23 cellular contexts compared by ENCODE assay signal in genomic region chr19:48672994-48673393, GRCh38. TPM values are rescaled to one million over a fixed set of nuclear protein-coding genes. Genes with fewer than 3 reads are reported as not detected.
A peak's percentile ranks its signal among the peaks of the same experiment; 100 is the strongest.
DNase-seq lines count a peak whose midpoint lies in the region; FAIRE-seq and TF ChIP-seq lines count a peak whose summit lies in the region.
"Had no signal": no experiment of that assay in that cellular context is flagged by ENCODE, and none has a peak within 500 bp of the region (broad histone marks: within the 10 kb centered on the region; RNA-seq: fewer than 3 reads in every experiment).

Gene NTN5, minus strand, starts transcription at chr19:48673017. Its CDS starts 2,031 bp downstream, at chr19:48670986.

- no TSS peak for BruUV-seq in Calu3 (replicated peaks; lab: Mats Ljungman, UMichigan)

- H3K4me1 ChIP-seq in HUES6 (ENCODE audit: control insufficient read depth, insufficient read depth, low read length): peaks cover 32% of the 10 kb centered on the region
- peaks cover 2 to 23% (median 19%) of the 10 kb centered on the region in 4 experiments for H3K4me1 ChIP-seq in H1 (replicated peaks in 1 of 4; ENCODE audit: control insufficient read depth in 3 of 4, insufficient read depth in 4 of 4, low read length in 3 of 4)
- no peaks in the 10 kb centered on the region for H3K4me1 ChIP-seq in mesendoderm (ENCODE audit: control insufficient read depth, low read depth, low read length)
- peaks cover 0 to 9% of the 10 kb centered on the region in 2 donors for H3K4me1 ChIP-seq in adrenal gland (replicated peaks in 1 of 2)
- no peaks in the 10 kb centered on the region for H3K4me1 ChIP-seq in colonic mucosa

- H2BK5ac ChIP-seq in H1 (ENCODE audit: low read depth, low read length) (peak within 1 kb of the TSS; percentile 91; the same call in 1 of the 2 replicates), mesendoderm (ENCODE audit: low read length) (no peak within 1 kb of the TSS)

- H3K4me3 ChIP-seq in HUES6 (ENCODE audit: low read depth, low read length): peak within 1 kb of the TSS; percentile 28
- H3K4me3 ChIP-seq in H1 (ENCODE audit: extremely low read depth in 1 of 4, insufficient read depth in 2 of 4, low read depth in 3 of 4, low read length in 4 of 4): peak within 1 kb of the TSS in 1 of 4 experiments; percentile 15; a peak in 1 of 8 replicates
- H3K4me3 ChIP-seq in mesendoderm (ENCODE audit: low read length): no peak within 1 kb of the TSS
- H3K4me3 ChIP-seq in adrenal gland: no peak within 1 kb of the TSS
- H3K4me3 ChIP-seq in colonic mucosa: no peak within 1 kb of the TSS
- H3K4me3 ChIP-seq: K562, PC-9 had no signal

- H4K20me1 ChIP-seq in H1 (replicated peaks in 1 of 2; ENCODE audit: control insufficient read depth in 1 of 2, insufficient read depth in 2 of 2, low read length in 2 of 2): peaks cover 0 to 4% of the 10 kb centered on the region in 2 experiments

- H4K91ac ChIP-seq in H1 (replicated peaks; ENCODE audit: insufficient read length, low read length): peak within 1 kb of the TSS; percentile 91

- peak within 1 kb of the TSS; percentile 73; the same call in 1 of the 2 replicates for H2AFZ ChIP-seq in H1 (ENCODE audit: low read length)
- H2AFZ ChIP-seq: PC-9 had no signal

- H3K36me3 ChIP-seq in HUES6 (ENCODE audit: control insufficient read depth, insufficient read depth, low read length) (no peaks in the 10 kb centered on the region), H1 (ENCODE audit: control insufficient read depth in 2 of 4, insufficient read depth in 4 of 4, low read length in 3 of 4) (no peaks in the 10 kb centered on the region), mesendoderm (ENCODE audit: control insufficient read depth, insufficient read depth, low read length) (no peaks in the 10 kb centered on the region), adrenal gland (replicated peaks in 1 of 2) (no peaks in the 10 kb centered on the region), colonic mucosa (no peaks in the 10 kb centered on the region)

- H4K8ac ChIP-seq in H1 (ENCODE audit: extremely low read depth, insufficient read depth, low read length) (peak within 1 kb of the TSS; percentile 90), mesendoderm (ENCODE audit: low read depth, low read length) (no peak within 1 kb of the TSS)

- H3K4ac ChIP-seq in H1 (replicated peaks; ENCODE audit: insufficient read length, low read depth, low read length): peak within 1 kb of the TSS; percentile 91
- H3K4ac ChIP-seq in mesendoderm (ENCODE audit: low read depth, low read length): no peak within 1 kb of the TSS

- no peak within 1 kb of the TSS for H3K23ac ChIP-seq in H1 (ENCODE audit: insufficient read length)
- H3K23ac ChIP-seq in mesendoderm (ENCODE audit: low read length): no peak within 1 kb of the TSS

- H3K79me1 ChIP-seq in H1 (ENCODE audit: low read depth, low read length) (no peaks in the 10 kb centered on the region), mesendoderm (ENCODE audit: low read length) (no peaks in the 10 kb centered on the region)

- H3K27ac ChIP-seq in HUES6 (ENCODE audit: low read depth, low read length): no peak within 1 kb of the TSS
- no peak within 1 kb of the TSS for H3K27ac ChIP-seq in H1 (ENCODE audit: low read depth, low read length)
- H3K27ac ChIP-seq in mesendoderm (ENCODE audit: low read depth, low read length): no peak within 1 kb of the TSS
- H3K27ac ChIP-seq in adrenal gland: no peak within 1 kb of the TSS
- no peak within 1 kb of the TSS for H3K27ac ChIP-seq in colonic mucosa
- H3K27ac ChIP-seq: PC-9, RWPE1 had no signal

- H2AK5ac ChIP-seq in H1 (ENCODE audit: low read depth, low read length): no peak within 1 kb of the TSS
- no peak within 1 kb of the TSS for H2AK5ac ChIP-seq in mesendoderm (ENCODE audit: low read length)

- peak within 1 kb of the TSS; percentile 95; the same call in 1 of the 2 replicates for H2BK12ac ChIP-seq in H1 (ENCODE audit: low read depth, low read length)

- H2BK15ac ChIP-seq in H1 (ENCODE audit: low read length): peak within 1 kb of the TSS; percentile 81; the same call in 1 of the 2 replicates
- H2BK15ac ChIP-seq in mesendoderm (replicated peaks; ENCODE audit: low read depth): no peak within 1 kb of the TSS

- no peaks in the 10 kb centered on the region; a peak in 1 of 4 replicates for H3K79me2 ChIP-seq in H1 (ENCODE audit: control insufficient read depth in 1 of 2, insufficient read depth in 2 of 2, low read length in 2 of 2)
- no peaks in the 10 kb centered on the region for H3K79me2 ChIP-seq in mesendoderm (ENCODE audit: control insufficient read depth, insufficient read depth, low read length)

- H2BK120ac ChIP-seq in H1 (replicated peaks; ENCODE audit: low read depth, low read length): no peak within 1 kb of the TSS
- H2BK120ac ChIP-seq in mesendoderm (ENCODE audit: low read depth, low read length): no peak within 1 kb of the TSS

- peak within 1 kb of the TSS; percentile 17 for H3K27ac Mint-ChIP-seq in Calu3 (ENCODE audit: unreplicated experiment)

- H3K4me3 Mint-ChIP-seq in Calu3 (ENCODE audit: low read depth, unreplicated experiment): no peak within 1 kb of the TSS
- H3K4me3 Mint-ChIP-seq: CD4-positive, alpha-beta memory T cell had no signal

- peaks cover 24% of the 10 kb centered on the region; the same call in 1 of the 2 replicates for H3K23me2 ChIP-seq in H1 (ENCODE audit: low read depth, low read length)

- no peak within 1 kb of the TSS for H3K14ac ChIP-seq in H1 (ENCODE audit: insufficient read length)

- TF ChIP-seq RAD21 in H1 (IDR thresholded peaks at IDR 0.05 in 1 of 2, conservative IDR thresholded peaks at IDR 0.05 in 1 of 2; ENCODE audit: low read depth in 2 of 2, low read length in 2 of 2): no peak

- DNase-seq in Calu3 (no peak), H1 (ENCODE audit: low read depth in 1 of 2, low spot score in 2 of 2) (no peak), mesendoderm (no peak), adrenal gland (no peak), NCI-H446 treated with DMSO at 0.1 percent for 48 hours (lab: John Stamatoyannopoulos, UW) (no peak), colonic mucosa (no peak), head of caudate nucleus (no peak)
- DNase-seq: CD4-positive, alpha-beta memory T cell; DMS53; EL; NCI-H1105; NCI-H1694; NCI-H2081 treated with DMSO at 0.1 percent for 48 hours; NCI-H524 treated with DMSO at 0.1 percent for 48 hours; PC-9; SIG-M5 had no signal

- H3K9ac ChIP-seq in HUES6 (ENCODE audit: low read length) (no peak within 1 kb of the TSS), H1 (replicated peaks in 1 of 4; ENCODE audit: extremely low read depth in 1 of 4, low read depth in 3 of 4, low read length in 3 of 4) (no peak within 1 kb of the TSS), mesendoderm (ENCODE audit: low read length) (peak within 1 kb of the TSS; percentile 8), colonic mucosa (ENCODE audit: low read depth in 2 of 2, low read length in 2 of 2) (no peak within 1 kb of the TSS)

- WGBS in H1 (ENCODE audit: extremely low coverage in 1 of 2, insufficient coverage in 1 of 2, insufficient read length in 1 of 2, insufficient replicate concordance in 2 of 2, low coverage in 1 of 2, low lambda C conversion rate in 2 of 2, missing lambda C conversion rate in 1 of 2), 2 experiments: 70% methylated on average over 21 of the region's 25 CpGs; no CpG with 5 or more reads in 1 of the 2 experiments
- no CpG with 5 or more reads among the region's 25 CpGs for WGBS in mesendoderm (ENCODE audit: extremely low coverage, insufficient coverage, low lambda C conversion rate)
- 78 to 97% (median 83%) methylated on average over 5 to 25 of the region's 25 CpGs for WGBS in adrenal gland, 4 donors

- H2BK20ac ChIP-seq in H1 (ENCODE audit: low read length): peak within 1 kb of the TSS; percentile 93; the same call in 1 of the 2 replicates

- H3K27me3 ChIP-seq in HUES6 (ENCODE audit: control insufficient read depth, insufficient read depth, low read length) (peaks cover 21% of the 10 kb centered on the region), H1 (replicated peaks in 1 of 4; ENCODE audit: control insufficient read depth in 3 of 4, extremely low read depth in 1 of 4, insufficient read depth in 3 of 4, low read length in 3 of 4) (peaks cover 0 to 5% (median 3%) of the 10 kb centered on the region in 4 experiments; a peak in 2 of 7 replicates), mesendoderm (ENCODE audit: insufficient read depth, low read length, poor library complexity) (no peaks in the 10 kb centered on the region), adrenal gland (no peaks in the 10 kb centered on the region), colonic mucosa (no peaks in the 10 kb centered on the region)

- peak within 1 kb of the TSS; percentile 71 for H3K18ac ChIP-seq in H1 (ENCODE audit: extremely low read depth, low read length)
- H3K18ac ChIP-seq in mesendoderm (ENCODE audit: low read length): no peak within 1 kb of the TSS

- intact Hi-C loops in Calu3 (cut with micrococcal nuclease; ENCODE audit: unreplicated experiment) (no loop called here), adrenal gland (cut with DNase I) (loop anchor here (10.0 kb wide), 3 partner anchors 62 to 172 kb away; no protein-coding TSS in a partner anchor), colonic mucosa (cut with DNase I) (no loop called here), head of caudate nucleus (cut with DNase I) (no loop called here)

- FAIRE-seq in H1 (lab: Jason Lieb, UNC): no peak
- FAIRE-seq: A204.1, GM12891, GM18507, HTR-8/SVneo, K562 had no signal

- TF ChIP-seq CTCF in Calu3 (IDR thresholded peaks at IDR 0.05; ENCODE audit: unreplicated experiment) (no peak), H1 (IDR thresholded peaks at IDR 0.05; ENCODE audit: control extremely low read depth in 1 of 3, insufficient read depth in 1 of 3, low read depth in 1 of 3, low read length in 3 of 3) (no peak), adrenal gland (IDR thresholded peaks at IDR 0.05) (no peak), colonic mucosa (IDR thresholded peaks at IDR 0.05) (no peak)

- peaks cover 5% of the 10 kb centered on the region for H3K36me3 Mint-ChIP-seq in Calu3 (ENCODE audit: insufficient read depth, unreplicated experiment)
- H3K36me3 Mint-ChIP-seq: CD4-positive, alpha-beta memory T cell had no signal

- H3K4me1 Mint-ChIP-seq in Calu3 (ENCODE audit: low read depth, unreplicated experiment): peaks cover 20% of the 10 kb centered on the region

- H3K56ac ChIP-seq in H1 (replicated peaks; ENCODE audit: insufficient read length, low read depth, low read length) (no peak within 1 kb of the TSS), mesendoderm (ENCODE audit: low read length) (peak within 1 kb of the TSS; percentile 34)

- no peaks in the 10 kb centered on the region for H3K27me3 Mint-ChIP-seq in Calu3 (ENCODE audit: unreplicated experiment)
- H3K27me3 Mint-ChIP-seq: CD4-positive, alpha-beta memory T cell had no signal

- H3K9me3 Mint-ChIP-seq in Calu3 (ENCODE audit: low read depth, unreplicated experiment): peaks cover 6% of the 10 kb centered on the region

- POLR2A ChIA-PET in H1 (lab: Charles Lee; ENCODE audit: partially characterized antibody): interaction anchor here (0.8 to 2.0 kb wide), 7 partner anchors 9 to 241 kb away, joined by 3 to 16 read pairs (median 3); partner anchors contain the start of genes CA11 and FUT2

- H3K4me2 ChIP-seq in H1 (ENCODE audit: insufficient read depth in 1 of 2, low read depth in 2 of 2, low read length in 2 of 2) (peak within 1 kb of the TSS; percentile 18 to 38; a peak in 2 of 4 replicates), mesendoderm (ENCODE audit: low read length) (no peak within 1 kb of the TSS)
- H3K4me2 ChIP-seq: PC-9 had no signal

- H4K5ac ChIP-seq in H1 (ENCODE audit: insufficient read length, low read depth, low read length): no peak within 1 kb of the TSS
- H4K5ac ChIP-seq in mesendoderm (ENCODE audit: low read length): no peak within 1 kb of the TSS

- CTCF ChIA-PET in Calu3 (lab: Charles Lee) (no interaction called here), H1 (lab: Charles Lee; ENCODE audit: partially characterized antibody) (interaction anchor here (1.5 to 5.8 kb wide), 8 partner anchors 21 to 139 kb away, joined by 5 to 59 read pairs (median 22); partner anchors contain the start of genes CA11 and FUT2)

- no peak for TF ChIP-seq EP300 in H1 (IDR thresholded peaks at IDR 0.05; ENCODE audit: borderline replicate concordance in 1 of 2, low read depth in 2 of 2, low read length in 2 of 2)

- TF ChIP-seq POLR2A in H1 (IDR thresholded peaks at IDR 0.05; ENCODE audit: control extremely low read depth in 1 of 2, low read depth in 2 of 2, low read length in 2 of 2): no peak
- no peak for TF ChIP-seq POLR2A in adrenal gland (IDR thresholded peaks at IDR 0.05)

- H3K9me3 ChIP-seq in HUES6 (ENCODE audit: control insufficient read depth, insufficient read depth, low read depth, low read length) (0 out of 2 replicates have a peak, but pooled peaks cover 3% of the 10 kb centered on the region), H1 (ENCODE audit: insufficient read depth in 2 of 2, low read depth in 1 of 2, low read length in 1 of 2) (peaks cover 0 to 3% of the 10 kb centered on the region in 2 experiments; a peak in 1 of 4 replicates), adrenal gland (replicated peaks in 1 of 3) (no peaks in the 10 kb centered on the region), colonic mucosa (no peaks in the 10 kb centered on the region)

RNA-seq across cellular contexts. Expression of gene NTN5, which starts in this region (rescaled TPM):
- total RNA-seq in Calu3 (2022) (0.57 and 0.66 TPM in 2 replicates), adrenal gland (1 to 10 TPM in 1 of 8 donors, under 1 TPM in 4, not detected in 3; 0.36 to 2.4 (median 0.42) TPM), colonic mucosa (under 1 TPM in 1 of 2 donors, not detected in 1; 0.32 TPM)
- total RNA-seq in H1 (2021; fragmentation: NEBNext Ultra II Directional; extraction: Animal tissue kit (Norgen Biotek cat#: 25700)): 0.15 and 0.47 TPM in 2 replicates
- polyA plus RNA-seq in H1 (2011; rRNA removed) (0.80 and 0.85 TPM in 2 replicates), adrenal gland (1 to 10 TPM in 2 of 3 donors, under 1 TPM in 1; 0.11 to 2.4 (median 1.1) TPM)
- 0.54 TPM for polyA plus RNA-seq in H1 (2011; cell fraction: cytosol; rRNA removed)
- 2.7 TPM for polyA plus RNA-seq in H1 (2011; cell fraction: nucleus; rRNA removed)
- polyA plus RNA-seq in H1 (2012, experiment 1 of 2): 0.41 to 0.82 TPM (median 0.46 TPM) in 4 replicates
- polyA plus RNA-seq in H1 (2012, experiment 2 of 2): 0.41 TPM
- polyA plus RNA-seq in H1 (2013, experiment 1 of 2): 0.18 TPM
- 0.15 TPM for polyA plus RNA-seq in H1 (2013, experiment 2 of 2)
- polyA minus RNA-seq in H1 (2011; rRNA and poly(A)+ RNA removed): 0.15 and 0.25 TPM in 2 replicates
- polyA minus RNA-seq in H1 (2011; cell fraction: cytosol; rRNA and poly(A)+ RNA removed): not detected
- polyA minus RNA-seq in H1 (2011; cell fraction: nucleus; rRNA and poly(A)+ RNA removed): 1.4 TPM
- polyA plus RNA-seq in mesendoderm (2013, experiment 1 of 2): 0.04 TPM
- polyA plus RNA-seq in mesendoderm (2013, experiment 2 of 2): 0.07 TPM
- total RNA-seq: K562 had no signal
- polyA plus RNA-seq: K562 had no signal

Comparison
In these comparisons a context has a peak if more than half of its experiments do, and no peak if none do; other contexts are left out.
1. intact Hi-C loops: an anchor here in adrenal gland (10.0 kb wide); none called in Calu3, colonic mucosa and head of caudate nucleus.